10 cellular contexts compared by ENCODE assay signal in genomic region chr18:77765468-77765867, GRCh38.
DNase-seq lines count a peak whose midpoint lies in the region; ATAC-seq and TF ChIP-seq lines count a peak whose summit lies in the region.
"Had no signal": no experiment of that assay in that cellular context is flagged by ENCODE, and none has a peak within 500 bp of the region (broad histone marks: within the 10 kb centered on the region; RNA-seq: fewer than 3 reads in every experiment).

No MANE protein-coding gene starts in this region.

- H3K36me3 Mint-ChIP-seq in HFFc6 (ENCODE audit: low read depth), result peaks cover 9% of the 10 kb centered on the region; the same call in 1 of the 2 replicates
- H3K36me3 Mint-ChIP-seq: activated naive CD4-positive, alpha-beta T cell treated with anti-CD3 and anti-CD28 coated beads, Interleukin-2, amount 50 U/mL, for 72 hours had no signal

- H3K27me3 ChIP-seq in foreskin keratinocyte, result no peaks in the 10 kb centered on the region
- no peaks in the 10 kb centered on the region for H3K27me3 ChIP-seq in upper lobe of right lung
- H3K27me3 ChIP-seq in vagina, result no peaks in the 10 kb centered on the region

- no peaks in the 10 kb centered on the region for H3K36me3 ChIP-seq in upper lobe of right lung
- H3K36me3 ChIP-seq in vagina, result no peaks in the 10 kb centered on the region
- H3K36me3 ChIP-seq: neutrophil had no signal

- intact Hi-C loops in upper lobe of right lung (cut with DNase I) (no loop called here), vagina (cut with DNase I) (no loop called here)

- no peak overlapping the region for H3K27ac Mint-ChIP-seq in HFFc6
- H3K27ac Mint-ChIP-seq: activated naive CD4-positive, alpha-beta T cell treated with anti-CD3 and anti-CD28 coated beads, Interleukin-2, amount 50 U/mL, for 72 hours had no signal

- no peak overlapping the region for H3K4me3 Mint-ChIP-seq in HFFc6

- TF ChIP-seq CTCF in C4-2B (conservative IDR thresholded peaks at IDR 0.05), result peak; percentile 66
- peak; percentile 23; the same call in 1 of the 2 replicates for TF ChIP-seq CTCF in HFFc6 (IDR thresholded peaks at IDR 0.05)
- peak; percentile 24 for TF ChIP-seq CTCF in foreskin keratinocyte (conservative IDR thresholded peaks at IDR 0.05)
- TF ChIP-seq CTCF in upper lobe of right lung (IDR thresholded peaks at IDR 0.05), result peak; percentile 53
- TF ChIP-seq CTCF in vagina (IDR thresholded peaks at IDR 0.05), result no peak

- H3K4me3 ChIP-seq in upper lobe of right lung (no peak overlapping the region), vagina (no peak overlapping the region)

- no peak for TF ChIP-seq POLR2A in vagina (IDR thresholded peaks at IDR 0.05)

- H3K9me3 ChIP-seq in upper lobe of right lung (no peaks in the 10 kb centered on the region), vagina (no peaks in the 10 kb centered on the region)
- H3K9me3 ChIP-seq: neutrophil had no signal

- no peak overlapping the region for H3K27ac ChIP-seq in C4-2B
- H3K27ac ChIP-seq in foreskin keratinocyte, result no peak overlapping the region
- no peak overlapping the region for H3K27ac ChIP-seq in upper lobe of right lung
- H3K27ac ChIP-seq in vagina, result no peak overlapping the region
- H3K27ac ChIP-seq: neutrophil had no signal

- ATAC-seq in foreskin keratinocyte, result no peak
- ATAC-seq in upper lobe of right lung, result peak; percentile 60

- peaks cover 2% of the 10 kb centered on the region for H3K27me3 Mint-ChIP-seq in HFFc6 (ENCODE audit: insufficient read depth)

- DNase-seq in HFFc6, result no peak
- peak; percentile 13 for DNase-seq in NCI-H526 treated with DMSO at 0.1 percent for 48 hours (lab: John Stamatoyannopoulos, UW)
- DNase-seq in foreskin keratinocyte, result peak in 1 of 2 donors; percentile 0
- no peak for DNase-seq in upper lobe of right lung
- no peak for DNase-seq in vagina (ENCODE audit: extremely low spot score in 2 of 2)
- DNase-seq in EL, result no peak
- no peak for DNase-seq in AG08396 (ENCODE audit: low spot score)

- no peaks in the 10 kb centered on the region for H3K4me1 ChIP-seq in foreskin keratinocyte
- H3K4me1 ChIP-seq in upper lobe of right lung, result no peaks in the 10 kb centered on the region
- no peaks in the 10 kb centered on the region for H3K4me1 ChIP-seq in vagina

- peaks cover 42% of the 10 kb centered on the region for H3K9me3 Mint-ChIP-seq in HFFc6

- H3K4me1 Mint-ChIP-seq in HFFc6 (ENCODE audit: low read depth), result no peaks in the 10 kb centered on the region

Comparison
In these comparisons a context has a peak if more than half of its experiments do, and no peak if none do; other contexts are left out.
1. CTCF ChIP-seq: peak in C4-2B (single experiment), HFFc6 (single experiment), foreskin keratinocyte (single experiment) and upper lobe of right lung (single experiment); none in vagina (0 of 3).